Comparison of ENCODE assay signal across 12 cellular contexts in the genomic region with DNA sequence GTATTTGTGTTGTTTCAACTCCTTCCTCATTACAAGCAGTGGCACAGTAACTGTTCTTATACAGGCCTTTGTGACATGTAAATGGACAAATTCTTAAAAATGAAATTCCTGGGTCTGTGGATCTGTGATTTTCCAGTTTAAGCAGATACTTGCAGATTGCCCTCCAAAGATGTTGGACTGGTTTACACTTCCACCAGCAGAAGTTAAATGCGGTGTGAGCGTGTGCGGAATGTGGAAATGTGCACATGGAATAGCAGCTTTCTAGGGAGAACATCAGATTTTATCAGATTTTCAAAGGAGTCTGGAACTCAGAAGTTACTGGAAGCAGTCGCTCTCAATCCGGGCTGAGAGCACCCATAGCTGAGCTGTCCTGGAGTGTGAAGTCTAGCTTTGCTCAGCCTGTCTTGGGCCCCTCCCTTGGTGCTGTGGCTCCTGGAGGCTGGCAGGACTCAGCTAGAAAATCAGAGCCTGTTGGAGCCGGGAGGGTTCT.
DNase-seq lines count a peak whose midpoint lies in the region; ATAC-seq and TF ChIP-seq lines count a peak whose summit lies in the region.
"Had no signal": no experiment of that assay in that cellular context is flagged by ENCODE, and none has a peak within 500 bp of the region (broad histone marks: within the 10 kb centered on the region; RNA-seq: fewer than 3 reads in every experiment).

No MANE protein-coding gene starts in this region.

- POLR2A ChIA-PET in T-cell (lab: Charles Lee) = interaction anchor here in 1 of 2 donors (0.5 kb wide), 1 partner anchor 84 kb away, joined by 3 read pairs; no protein-coding TSS in a partner anchor

- H3K4me3 ChIP-seq in left ventricle myocardium inferior (no peak overlapping the region), right cardiac atrium (ENCODE audit: low read length) (no peak overlapping the region), muscle layer of colon (ENCODE audit: low read depth in 1 of 2, low read length in 2 of 2) (no peak overlapping the region), smooth muscle cell (no peak overlapping the region)
- H3K4me3 ChIP-seq: GM12878 had no signal

- peaks cover 7% of the 10 kb centered on the region for H3K36me3 Mint-ChIP-seq in T-cell
- H3K36me3 Mint-ChIP-seq in T-helper 2 cell treated with Interferon-gamma antibody and Interleukin-4, amounts not matched to agents 5 μg/mL and 100 μg/mL, for 36 hours (ENCODE audit: low read depth) = no peaks in the 10 kb centered on the region

- H3K9me3 ChIP-seq in left ventricle myocardium inferior (replicated peaks) (no peaks in the 10 kb centered on the region), right cardiac atrium (ENCODE audit: control insufficient read depth, low read length) (no peaks in the 10 kb centered on the region), muscle layer of colon (ENCODE audit: low read length) (no peaks in the 10 kb centered on the region), smooth muscle cell (replicated peaks; ENCODE audit: low read depth) (no peaks in the 10 kb centered on the region)

- H3K9ac ChIP-seq in muscle layer of colon (ENCODE audit: low read length) (peak overlapping the region; percentile 34), smooth muscle cell (ENCODE audit: low read depth) (no peak overlapping the region)

- H3F3A ChIP-seq in smooth muscle cell (ENCODE audit: low read depth) = no peaks in the 10 kb centered on the region

- no peak for ATAC-seq in right cardiac atrium
- no peak for ATAC-seq in T-cell (replicated peaks in 1 of 4)

- H3K4me2 ChIP-seq in smooth muscle cell = no peak overlapping the region

- intact Hi-C loops in left ventricle myocardium inferior (cut with micrococcal nuclease) = loop anchor here (5.0 kb wide), 1 partner anchor 190 kb away; no protein-coding TSS in a partner anchor
- intact Hi-C loops in right cardiac atrium (cut with DNase I) = loop anchor here in 3 of 4 donors (5.0 to 10.0 kb wide), 3 partner anchors 93 to 190 kb away; partner anchors contain the start of gene PPARGC1B (in 3 of the 3)

- H2AFZ ChIP-seq in smooth muscle cell (ENCODE audit: low read depth) = no peak overlapping the region

- H3K4me1 Mint-ChIP-seq in T-cell = no peaks in the 10 kb centered on the region
- H3K4me1 Mint-ChIP-seq in T-helper 2 cell treated with Interferon-gamma antibody and Interleukin-4, amounts not matched to agents 5 μg/mL and 100 μg/mL, for 36 hours (ENCODE audit: low read depth) = no peaks in the 10 kb centered on the region

- H3K79me2 ChIP-seq in smooth muscle cell (ENCODE audit: low read depth) = no peaks in the 10 kb centered on the region

- no peak for DNase-seq in left ventricle myocardium inferior
- DNase-seq in right cardiac atrium = no peak
- DNase-seq in smooth muscle cell (lab: John Stamatoyannopoulos, UW; ENCODE audit: unreplicated experiment) = no peak
- DNase-seq in T-cell = no peak
- DNase-seq in NCI-H1436 (lab: John Stamatoyannopoulos, UW) = no peak
- no peak for DNase-seq in T-helper 2 cell treated with Interferon-gamma antibody and Interleukin-4, amounts not matched to agents 5 μg/mL and 100 μg/mL, for 36 hours (ENCODE audit: low spot score)
- DNase-seq: DND-41, NCI-H1930, NCI-H2171, OCI-M1 had no signal

- no peaks in the 10 kb centered on the region for H3K27me3 Mint-ChIP-seq in T-cell
- no peaks in the 10 kb centered on the region for H3K27me3 Mint-ChIP-seq in T-helper 2 cell treated with Interferon-gamma antibody and Interleukin-4, amounts not matched to agents 5 μg/mL and 100 μg/mL, for 36 hours (ENCODE audit: low read depth)

- peaks cover 84% of the 10 kb centered on the region for H3K4me1 ChIP-seq in left ventricle myocardium inferior
- H3K4me1 ChIP-seq in right cardiac atrium (ENCODE audit: control insufficient read depth, insufficient read depth, low read length) = peaks cover 24% of the 10 kb centered on the region
- peaks cover 74% of the 10 kb centered on the region for H3K4me1 ChIP-seq in muscle layer of colon (ENCODE audit: insufficient read depth, low read length)
- H3K4me1 ChIP-seq in smooth muscle cell (ENCODE audit: low read depth) = no peaks in the 10 kb centered on the region

- peaks cover 35% of the 10 kb centered on the region for H3K36me3 ChIP-seq in left ventricle myocardium inferior
- H3K36me3 ChIP-seq in muscle layer of colon (ENCODE audit: insufficient read depth, low read length) = peaks cover 16% of the 10 kb centered on the region
- no peaks in the 10 kb centered on the region for H3K36me3 ChIP-seq in smooth muscle cell (ENCODE audit: low read depth)

- 87% methylated on average over 6 of the region's 6 CpGs for WGBS in right cardiac atrium
- 41% methylated on average over 6 of the region's 6 CpGs for WGBS in smooth muscle cell (ENCODE audit: low lambda C conversion rate)

- H3K4me3 Mint-ChIP-seq in T-cell = no peak overlapping the region
- H3K4me3 Mint-ChIP-seq in T-helper 2 cell treated with Interferon-gamma antibody and Interleukin-4, amounts not matched to agents 5 μg/mL and 100 μg/mL, for 36 hours = no peak overlapping the region

- peak overlapping the region; percentile 88 for H3K27ac ChIP-seq in left ventricle myocardium inferior (replicated peaks)
- H3K27ac ChIP-seq in right cardiac atrium (ENCODE audit: low read length) = no peak overlapping the region
- peak overlapping the region; percentile 45 for H3K27ac ChIP-seq in muscle layer of colon (ENCODE audit: low read depth, low read length)
- peak overlapping the region; percentile 13 for H3K27ac ChIP-seq in smooth muscle cell (ENCODE audit: low read depth)

- TF ChIP-seq CTCF in left ventricle myocardium inferior (IDR thresholded peaks at IDR 0.05; ENCODE audit: borderline replicate concordance) (no peak), smooth muscle cell (IDR thresholded peaks at IDR 0.05; ENCODE audit: borderline replicate concordance, insufficient read depth, poor library complexity, severe bottlenecking) (no peak)

- CTCF ChIA-PET in T-cell (lab: Charles Lee) = interaction anchor here (0.5 to 2.1 kb wide), 9 partner anchors 11 to 266 kb away, joined by 3 to 37 read pairs (median 4); no protein-coding TSS in a partner anchor

- H3K27ac Mint-ChIP-seq in T-cell = peak overlapping the region in 1 of 2 donors; percentile 34
- no peak overlapping the region for H3K27ac Mint-ChIP-seq in T-helper 2 cell treated with Interferon-gamma antibody and Interleukin-4, amounts not matched to agents 5 μg/mL and 100 μg/mL, for 36 hours

- no peaks in the 10 kb centered on the region for H3K27me3 ChIP-seq in left ventricle myocardium inferior (ENCODE audit: low read depth)
- no peaks in the 10 kb centered on the region for H3K27me3 ChIP-seq in right cardiac atrium (ENCODE audit: control insufficient read depth, insufficient read depth)
- no peaks in the 10 kb centered on the region for H3K27me3 ChIP-seq in muscle layer of colon (ENCODE audit: control insufficient read depth in 1 of 2, insufficient read depth in 2 of 2, low read length in 2 of 2)
- no peaks in the 10 kb centered on the region for H3K27me3 ChIP-seq in smooth muscle cell (ENCODE audit: low read depth)

- H3K9me3 Mint-ChIP-seq in T-cell = no peaks in the 10 kb centered on the region
- no peaks in the 10 kb centered on the region for H3K9me3 Mint-ChIP-seq in T-helper 2 cell treated with Interferon-gamma antibody and Interleukin-4, amounts not matched to agents 5 μg/mL and 100 μg/mL, for 36 hours

- H4K20me1 ChIP-seq in smooth muscle cell (ENCODE audit: low read depth) = no peaks in the 10 kb centered on the region
